24 cellular contexts compared by ENCODE assay signal in the genomic region with DNA sequence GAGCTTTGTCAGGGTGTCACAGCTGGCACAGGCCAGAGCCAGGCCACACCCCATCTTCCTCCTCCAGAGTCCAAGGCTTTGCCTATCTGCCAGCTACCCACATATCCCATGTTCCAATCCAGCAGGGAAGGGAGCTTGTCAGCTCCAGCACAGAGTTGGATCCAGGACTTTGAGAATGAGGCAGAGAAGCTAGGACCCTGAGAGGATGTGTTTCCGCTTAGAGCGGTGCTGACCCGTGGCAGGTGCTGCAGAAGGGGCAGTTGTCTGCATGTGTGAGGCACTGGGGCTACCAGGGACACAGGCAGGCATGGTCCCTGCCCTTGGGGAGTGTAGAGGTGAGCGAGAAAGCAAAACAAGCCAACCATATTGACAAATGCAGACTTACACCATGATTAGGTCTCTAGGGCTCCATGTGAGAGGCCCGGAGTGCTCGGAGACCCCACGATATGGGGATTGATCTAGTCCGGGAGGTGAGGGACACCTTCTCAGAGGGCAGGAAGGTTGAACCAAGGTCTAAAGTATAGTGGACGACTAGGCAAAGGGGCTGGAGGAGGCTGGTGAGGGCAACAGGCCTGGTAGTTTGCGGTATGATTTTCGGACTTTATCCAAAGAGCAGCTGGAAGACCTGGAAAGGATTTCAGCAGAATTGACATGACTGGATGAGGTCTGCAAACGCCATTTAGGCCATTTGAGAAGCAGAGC. TPM values are rescaled to one million over a fixed set of nuclear protein-coding genes. Genes with fewer than 3 reads are reported as not detected.
A peak's percentile ranks its signal among the peaks of the same experiment; 100 is the strongest.
DNase-seq lines count a peak whose midpoint lies in the region; ATAC-seq, FAIRE-seq and TF ChIP-seq lines count a peak whose summit lies in the region.
"Had no signal": no experiment of that assay in that cellular context is flagged by ENCODE, and none has a peak within 500 bp of the region (broad histone marks: within the 10 kb centered on the region; RNA-seq: fewer than 3 reads in every experiment).

No MANE protein-coding gene starts in this region.

- H3K4me1 ChIP-seq in BLaER1, result peaks cover 5% of the 10 kb centered on the region
- H3K4me1 ChIP-seq in IMR-90 (ENCODE audit: control insufficient read depth, insufficient read depth, low read length), result peaks cover 14% of the 10 kb centered on the region
- H3K4me1 ChIP-seq in HepG2 (ENCODE audit: insufficient read depth, low read length), result peaks cover 6% of the 10 kb centered on the region
- H3K4me1 ChIP-seq: Caco-2, HAP-1 had no signal

- H3K18ac ChIP-seq in IMR-90 (ENCODE audit: low read depth, low read length), result no peak overlapping the region

- H2BK15ac ChIP-seq in IMR-90 (ENCODE audit: low read depth, low read length), result no peak overlapping the region

- H2BK120ac ChIP-seq in IMR-90 (ENCODE audit: low read depth, low read length), result no peak overlapping the region

- no peak overlapping the region for H2BK20ac ChIP-seq in IMR-90 (ENCODE audit: low read depth, low read length)

- H3K79me1 ChIP-seq in IMR-90 (ENCODE audit: low read depth in 1 of 2, low read length in 2 of 2), result peaks cover 7 to 28% of the 10 kb centered on the region in 2 experiments; a peak in 3 of 4 replicates

- H2AK9ac ChIP-seq in IMR-90 (replicated peaks; ENCODE audit: low read depth, low read length, poor library complexity), result peak overlapping the region; percentile 15

- H2AFZ ChIP-seq in IMR-90 (replicated peaks; ENCODE audit: low read length, poor library complexity) (no peak overlapping the region), HepG2 (ENCODE audit: low read length) (no peak overlapping the region)
- H2AFZ ChIP-seq: GM23248 had no signal

- BruUV-seq in IMR-90 (replicated peaks; lab: Mats Ljungman, UMichigan), result no TSS peak
- BruUV-seq in HepG2 (replicated peaks; lab: Mats Ljungman, UMichigan), result no TSS peak

- CTCF ChIA-PET in IMR-90 (lab: Yijun Ruan, JAX), result interaction anchor here (1.2 kb wide), 1 partner anchor 78 kb away, joined by 4 read pairs; no protein-coding TSS in a partner anchor
- CTCF ChIA-PET in HepG2 (lab: Yijun Ruan, JAX; ENCODE audit: low intra/inter-chr PET ratio, low total read pairs), result no interaction called here

- H4K5ac ChIP-seq in IMR-90 (ENCODE audit: low read depth, low read length), result no peak overlapping the region

- no peak overlapping the region for H3K4ac ChIP-seq in IMR-90 (ENCODE audit: low read depth, low read length)

- peak overlapping the region; percentile 25; the same call in 1 of the 2 replicates for H3K27ac ChIP-seq in BLaER1
- no peak overlapping the region for H3K27ac ChIP-seq in IMR-90 (ENCODE audit: insufficient read depth, low read length)
- peak overlapping the region; percentile 23 for H3K27ac ChIP-seq in HepG2 (ENCODE audit: extremely low read length, insufficient read depth, low read length)
- H3K27ac ChIP-seq: GM23248, Peyer's patch, SJSA1 had no signal

- no peak overlapping the region for H4K8ac ChIP-seq in IMR-90 (ENCODE audit: low read depth in 2 of 2, low read length in 2 of 2)

- peaks cover 4% of the 10 kb centered on the region for H3K79me2 ChIP-seq in HepG2 (ENCODE audit: insufficient read depth, low read length)

- no peak for FAIRE-seq in HepG2 (lab: Jason Lieb, UNC)
- no peak for FAIRE-seq in urothelium cell line (lab: Jason Lieb, UNC)
- FAIRE-seq: GM12878 had no signal

- ATAC-seq in IMR-90 (ENCODE audit: low read depth), result no peak
- ATAC-seq in HepG2, result no peak; the same call in 2 of the 3 replicates
- ATAC-seq in sciatic nerve, result peak; percentile 43
- ATAC-seq: GM12878 had no signal

- H4K91ac ChIP-seq in IMR-90 (ENCODE audit: insufficient read depth, low read depth, low read length), result no peak overlapping the region

- no peak overlapping the region for H3K56ac ChIP-seq in IMR-90 (ENCODE audit: extremely low read depth, insufficient read depth, low read length)

- no peak overlapping the region for H3K23ac ChIP-seq in IMR-90 (ENCODE audit: low read depth, low read length)

- TF ChIP-seq POLR2A in IMR-90 (IDR thresholded peaks at IDR 0.05; ENCODE audit: low read depth, low read length), result no peak
- TF ChIP-seq POLR2A in HepG2 (IDR thresholded peaks at IDR 0.05; ENCODE audit: insufficient read depth in 1 of 2, low read depth in 2 of 2, low read length in 2 of 2), result no peak

- H3K14ac ChIP-seq in IMR-90 (replicated peaks; ENCODE audit: low read depth, low read length), result no peak overlapping the region

- in situ Hi-C loops in IMR-90 (cut with MboI; ENCODE audit: low sequenced_read_pairs), result no loop called here
- in situ Hi-C loops in HepG2 (cut with HindIII; ENCODE audit: extremely low pct_ligation_motif_present, low pct_unique_long_range_greater_than_20kb), result no loop called here

- H3K4me2 ChIP-seq in BLaER1 (no peak overlapping the region), IMR-90 (ENCODE audit: low read depth, low read length) (no peak overlapping the region), HepG2 (ENCODE audit: low read depth, low read length) (no peak overlapping the region)

- H4K20me1 ChIP-seq in BLaER1 (0 out of 2 replicates have a peak, but pooled peaks cover 3% of the 10 kb centered on the region), IMR-90 (ENCODE audit: insufficient read depth, low read length) (no peaks in the 10 kb centered on the region; the same call in none of the 2 replicates), HepG2 (ENCODE audit: insufficient read depth, low read length) (no peaks in the 10 kb centered on the region; the same call in 1 of the 2 replicates)

- peaks cover 25% of the 10 kb centered on the region for H3K9me1 ChIP-seq in IMR-90 (ENCODE audit: insufficient read depth, low read length)

- intact Hi-C loops in IMR-90 (cut with micrococcal nuclease) (no loop called here), HepG2 (cut with micrococcal nuclease; ENCODE audit: unreplicated experiment) (no loop called here), sciatic nerve (cut with DNase I) (no loop called here)

- no peak for TF ChIP-seq EP300 in HepG2 (IDR thresholded peaks at IDR 0.05; ENCODE audit: low read depth in 2 of 2, low read length in 2 of 2)
- TF ChIP-seq EP300 in HepG2 (CRISPR knock-in tag; IDR thresholded peaks at IDR 0.05; ENCODE audit: borderline replicate concordance), result no peak

- no peak overlapping the region for H2BK5ac ChIP-seq in IMR-90 (ENCODE audit: low read depth, low read length, poor library complexity, severe bottlenecking)

- H3K9me3 ChIP-seq in BLaER1 (peaks cover 31% of the 10 kb centered on the region), IMR-90 (ENCODE audit: control insufficient read depth, insufficient read depth, low read length) (peaks cover 2% of the 10 kb centered on the region; the same call in 1 of the 2 replicates), HepG2 (ENCODE audit: low read length) (peaks cover 14% of the 10 kb centered on the region; the same call in 1 of the 2 replicates)
- H3K9me3 ChIP-seq: SJSA1 had no signal

- H3K27me3 ChIP-seq in BLaER1 (no peaks in the 10 kb centered on the region), IMR-90 (ENCODE audit: control insufficient read depth, insufficient read depth, low read length) (no peaks in the 10 kb centered on the region), HepG2 (ENCODE audit: control insufficient read depth in 1 of 2, insufficient read depth in 2 of 2, low read length in 2 of 2) (no peaks in the 10 kb centered on the region)
- H3K27me3 ChIP-seq: Peyer's patch, SJSA1 had no signal

- DNase-seq in IMR-90, result no peak
- no peak for DNase-seq in HepG2 (ENCODE audit: low spot score)
- DNase-seq in sciatic nerve (ENCODE audit: low spot score), result no peak
- no peak for DNase-seq in urothelium cell line (ENCODE audit: low spot score)
- DNase-seq in Kasumi-1 (lab: John Stamatoyannopoulos, UW), result no peak
- no peak for DNase-seq in foreskin melanocyte
- DNase-seq: Caco-2; CD4-positive, alpha-beta T cell; DMS 273 treated with DMSO at 0.1 percent for 48 hours; DMS79 treated with DMSO at 0.1 percent for 48 hours; GM23248; KBM-7; NCI-H1092 treated with DMSO at 0.1 percent for 48 hours; NCI-H1436 treated with DMSO at 0.1 percent for 48 hours; NCI-H1930; NCI-H2227 treated with DMSO at 0.1 percent for 48 hours; NCI-H510A; NCI-H748 treated with DMSO at 0.1 percent for 48 hours; Peyer's patch had no signal

- WGBS in IMR-90 (ENCODE audit: extremely low coverage in 2 of 2, insufficient read length in 1 of 2), 2 experiments, result 57% methylated on average over 3 of the region's 12 CpGs; no CpG with 5 or more reads in 1 of the 2 experiments
- WGBS in HepG2 (ENCODE audit: low lambda C conversion rate), result 95% methylated on average over 12 of the region's 12 CpGs

- TF ChIP-seq CTCF in IMR-90 (conservative IDR thresholded peaks at IDR 0.05; ENCODE audit: low read depth, low read length) (no peak), HepG2 (CRISPR knock-in tag; IDR thresholded peaks at IDR 0.05) (no peak)

- POLR2A ChIA-PET in IMR-90 (lab: Charles Lee; ENCODE audit: unreplicated experiment), result interaction anchor here (0.6 kb wide), 1 partner anchor 11 kb away, joined by 3 read pairs; no protein-coding TSS in a partner anchor
- POLR2A ChIA-PET in HepG2 (lab: Yijun Ruan, JAX), result interaction anchor here (1.1 to 5.1 kb wide), 2 partner anchors 11 kb away, joined by 3 to 31 read pairs; no protein-coding TSS in a partner anchor

- H3K9ac ChIP-seq in BLaER1 (no peak overlapping the region), IMR-90 (ENCODE audit: low read depth, low read length) (no peak overlapping the region), HepG2 (ENCODE audit: insufficient read depth, low read depth, low read length) (no peak overlapping the region)
- H3K9ac ChIP-seq: GM23248 had no signal

- H3K36me3 ChIP-seq in BLaER1 (peaks cover 86% of the 10 kb centered on the region), IMR-90 (ENCODE audit: control insufficient read depth, insufficient read depth, low read length) (peaks cover 10% of the 10 kb centered on the region), HepG2 (replicated peaks in 1 of 2; ENCODE audit: control insufficient read depth in 1 of 2, insufficient read depth in 2 of 2, low read length in 2 of 2) (peaks cover 51 to 88% of the 10 kb centered on the region in 2 experiments)
- H3K36me3 ChIP-seq: Peyer's patch, SJSA1 had no signal

- H3K4me3 ChIP-seq in BLaER1 (no peak overlapping the region), IMR-90 (ENCODE audit: insufficient read depth, low read depth, low read length) (no peak overlapping the region), HepG2 (replicated peaks in 1 of 3; ENCODE audit: insufficient read depth in 1 of 3, low read depth in 2 of 3, low read length in 3 of 3) (no peak overlapping the region)
- H3K4me3 ChIP-seq: GM12878, GM23248, HAP-1, Peyer's patch, SJSA1 had no signal

- TF ChIP-seq RAD21 in IMR-90 (IDR thresholded peaks at IDR 0.05; ENCODE audit: low read length), result no peak
- TF ChIP-seq RAD21 in HepG2 (CRISPR knock-in tag; IDR thresholded peaks at IDR 0.05), result no peak

- no peak overlapping the region for H2AK5ac ChIP-seq in IMR-90 (ENCODE audit: low read depth, low read length)

- dilution Hi-C loops in IMR-90 (cut with HindIII; ENCODE audit: low sequenced_read_pairs, unreplicated experiment), result no loop called here

RNA-seq across cellular contexts. Expression of a gene that starts 30.9 kb away (rescaled TPM):
- total RNA-seq in IMR-90 (2012; rRNA removed) (2.2 and 3.2 TPM in 2 replicates), HepG2 (2016; rRNA removed; fragmentation: Illumina TruSeq; extraction: Trizol) (13.1 and 71.3 TPM in 2 replicates), sciatic nerve (42.4 TPM)
- polyA plus RNA-seq in IMR-90 (2012; rRNA removed) (18.3 and 23.2 TPM in 2 replicates), HepG2 (2011; rRNA removed) (89.1 and 105 TPM in 2 replicates)
- polyA plus RNA-seq in IMR-90 (2012; cell fraction: cytosol; rRNA removed), result 6.8 and 9.7 TPM in 2 replicates
- polyA plus RNA-seq in IMR-90 (2012; cell fraction: nucleus; rRNA removed; ENCODE audit: low replicate concordance), result 118 and 194 TPM in 2 replicates
- total RNA-seq in HepG2 (2016; cell fraction: cytosol; rRNA removed; fragmentation: Illumina TruSeq; extraction: Trizol; ENCODE audit: low read depth), result 24.4 and 27.4 TPM in 2 replicates
- total RNA-seq in HepG2 (2016; cell fraction: insoluble cytoplasmic fraction; rRNA removed; fragmentation: Illumina TruSeq; extraction: Trizol), result 11.3 and 76.4 TPM in 2 replicates
- total RNA-seq in HepG2 (2016; cell fraction: membrane; rRNA removed; fragmentation: Illumina TruSeq; extraction: Trizol), result 17.0 and 18.6 TPM in 2 replicates
- total RNA-seq in HepG2 (2016; cell fraction: nucleus; rRNA removed; fragmentation: Illumina TruSeq; extraction: Trizol), result 127 and 145 TPM in 2 replicates
- polyA plus RNA-seq in HepG2 (2011; cell fraction: cytosol; rRNA removed), result 8.5 and 16.4 TPM in 2 replicates
- 1,276 and 1,843 TPM in 2 replicates for polyA plus RNA-seq in HepG2 (2011; cell fraction: nucleus; rRNA removed)
- polyA plus RNA-seq in HepG2 (2012), result 63.8 and 83.6 TPM in 2 replicates
- 2.0 and 2.7 TPM in 2 replicates for polyA plus RNA-seq in HepG2 (2016; cell fraction: cytosol; fragmentation: Illumina TruSeq; extraction: Trizol; ENCODE audit: low read depth)
- polyA plus RNA-seq in HepG2 (2016; cell fraction: insoluble cytoplasmic fraction; fragmentation: Illumina TruSeq; extraction: Trizol; ENCODE audit: low read depth), result 13.5 and 15.6 TPM in 2 replicates
- 4.3 and 4.5 TPM in 2 replicates for polyA plus RNA-seq in HepG2 (2016; cell fraction: membrane; fragmentation: Illumina TruSeq; extraction: Trizol; ENCODE audit: low read depth)
- polyA plus RNA-seq in HepG2 (2016; cell fraction: nucleus; fragmentation: Illumina TruSeq; extraction: Trizol; ENCODE audit: insufficient read depth, low read depth), result 665 and 720 TPM in 2 replicates
- 11.6 and 59.4 TPM in 2 replicates for polyA minus RNA-seq in HepG2 (2011; rRNA and poly(A)+ RNA removed; ENCODE audit: low replicate concordance)
- 5.5 and 10.9 TPM in 2 replicates for polyA minus RNA-seq in HepG2 (2011; cell fraction: cytosol; rRNA and poly(A)+ RNA removed)
- polyA minus RNA-seq in HepG2 (2011; cell fraction: nucleus; rRNA and poly(A)+ RNA removed), result 155 and 169 TPM in 2 replicates
- total RNA-seq: OCI-LY7 had no signal
- polyA plus RNA-seq: GM12878 had no signal
